Comparison of ENCODE assay signal across 26 cellular contexts in genomic region chr1:194940336-194940735, GRCh38.
DNase-seq lines count a peak whose midpoint lies in the region; ATAC-seq and TF ChIP-seq lines count a peak whose summit lies in the region.
"Had no signal": no experiment of that assay in that cellular context is flagged by ENCODE, and none has a peak within 500 bp of the region (broad histone marks: within the 10 kb centered on the region; RNA-seq: fewer than 3 reads in every experiment).

No MANE protein-coding gene starts in this region.

- 63% methylated on average over 1 of the region's 1 CpG for whole genome bisulfite sequencing in mammary epithelial cell (ENCODE audit: low coverage, missing lambda C conversion rate)

- H3K9ac ChIP-seq in mammary epithelial cell (ENCODE audit: insufficient read depth, low read length): no peak overlapping the region

- no peaks in the 10 kb centered on the region for H3K27me3 ChIP-seq in mammary epithelial cell (ENCODE audit: insufficient read depth, low read length)
- H3K27me3 ChIP-seq: MG63, SJSA1 had no signal

- DNase-seq in T47D (ENCODE audit: low read depth in 1 of 2, low spot score in 1 of 2) (peak; percentile 5 to 52), mammary epithelial cell (no peak), Ammon's horn (ENCODE audit: low spot score) (peak; percentile 2), NCI-H82 (lab: John Stamatoyannopoulos, UW) (peak; percentile 71), SW480 (ENCODE audit: low spot score) (peak; percentile 8), hepatic stellate cell (ENCODE audit: low spot score) (no peak)
- DNase-seq: AML-193; C1 segment of cervical spinal cord; CD8-positive, alpha-beta T cell; DMS153; DND-41; H7; Kasumi-1; MG63; NCI-H1105 treated with DMSO at 0.1 percent for 48 hours; NCI-H146; NCI-H1930; NCI-H2107; NCI-H446 treated with DMSO at 0.1 percent for 48 hours; NCI-H526; OCI-M1 had no signal

- dilution Hi-C loops in mammary epithelial cell (cut with HindIII; ENCODE audit: low sequenced_read_pairs): no loop called here

- ATAC-seq in HG02759 (IDR thresholded peaks at IDR 0.05; ENCODE audit: unreplicated experiment): no peak
- ATAC-seq in stimulated activated memory B cell treated with anti-CD40 and anti-IgM and Interleukin-4, amounts not matched to agents 10 μg/mL and 1 μg/mL and 100 μg/mL, for 72 hours: no peak
- ATAC-seq: CD8-positive, alpha-beta T cell; K562 had no signal

- intact Hi-C loops in mammary epithelial cell (cut with micrococcal nuclease): no loop called here

- no peaks in the 10 kb centered on the region for H3K9me3 Mint-ChIP-seq in stimulated activated memory B cell treated with anti-CD40 and anti-IgM and Interleukin-4, amounts not matched to agents 10 μg/mL and 1 μg/mL and 100 μg/mL, for 72 hours
- H3K9me3 Mint-ChIP-seq: CD8-positive, alpha-beta T cell; T-helper 1 cell treated with Interleukin-12 subunit alpha and Interleukin-12 subunit beta and Interleukin-4 antibody, amounts not matched to agents 30 μg/mL and 1 μg/mL, for 36 hours had no signal

- BruUV-seq in mammary epithelial cell (replicated peaks; lab: Mats Ljungman, UMichigan): no TSS peak

- H3K27ac ChIP-seq in mammary epithelial cell (ENCODE audit: insufficient read depth, low read depth, low read length): no peak overlapping the region
- H3K27ac ChIP-seq: SJSA1 had no signal

- no peak overlapping the region for H3K4me3 Mint-ChIP-seq in stimulated activated memory B cell treated with anti-CD40 and anti-IgM and Interleukin-4, amounts not matched to agents 10 μg/mL and 1 μg/mL and 100 μg/mL, for 72 hours
- H3K4me3 Mint-ChIP-seq: CD8-positive, alpha-beta T cell; T-helper 1 cell treated with Interleukin-12 subunit alpha and Interleukin-12 subunit beta and Interleukin-4 antibody, amounts not matched to agents 30 μg/mL and 1 μg/mL, for 36 hours had no signal

- no peaks in the 10 kb centered on the region for H3K4me1 Mint-ChIP-seq in stimulated activated memory B cell treated with anti-CD40 and anti-IgM and Interleukin-4, amounts not matched to agents 10 μg/mL and 1 μg/mL and 100 μg/mL, for 72 hours

- no peaks in the 10 kb centered on the region for H3K27me3 Mint-ChIP-seq in stimulated activated memory B cell treated with anti-CD40 and anti-IgM and Interleukin-4, amounts not matched to agents 10 μg/mL and 1 μg/mL and 100 μg/mL, for 72 hours

- TF ChIP-seq CTCF in mammary epithelial cell (conservative IDR thresholded peaks at IDR 0.05 in 1 of 2, IDR thresholded peaks at IDR 0.05 in 1 of 2; ENCODE audit: extremely low read depth in 1 of 2, insufficient read depth in 1 of 2, low read depth in 1 of 2, low read length in 2 of 2): no peak

- no peaks in the 10 kb centered on the region for H3K36me3 ChIP-seq in mammary epithelial cell (ENCODE audit: insufficient read depth, low read length)
- H3K36me3 ChIP-seq: MG63, SJSA1 had no signal

- in situ Hi-C loops in T47D (cut with HindIII; ENCODE audit: low pct_unique_long_range_greater_than_20kb, low sequenced_read_pairs): no loop called here
- in situ Hi-C loops in mammary epithelial cell (cut with MboI; ENCODE audit: low sequenced_read_pairs in 2 of 2): no loop called here

- no peaks in the 10 kb centered on the region for H3K36me3 Mint-ChIP-seq in stimulated activated memory B cell treated with anti-CD40 and anti-IgM and Interleukin-4, amounts not matched to agents 10 μg/mL and 1 μg/mL and 100 μg/mL, for 72 hours
- H3K36me3 Mint-ChIP-seq: CD8-positive, alpha-beta T cell had no signal

- H3K4me1 ChIP-seq in mammary epithelial cell (ENCODE audit: insufficient read depth, low read length): no peaks in the 10 kb centered on the region
- H3K4me1 ChIP-seq: SJSA1 had no signal

- H3K9me3 ChIP-seq in mammary epithelial cell (replicated peaks; ENCODE audit: insufficient read depth, low read length): no peaks in the 10 kb centered on the region
- H3K9me3 ChIP-seq: MG63 had no signal

- H3K27ac Mint-ChIP-seq in stimulated activated memory B cell treated with anti-CD40 and anti-IgM and Interleukin-4, amounts not matched to agents 10 μg/mL and 1 μg/mL and 100 μg/mL, for 72 hours: no peak overlapping the region
- H3K27ac Mint-ChIP-seq: CD8-positive, alpha-beta T cell; T-helper 1 cell treated with Interleukin-12 subunit alpha and Interleukin-12 subunit beta and Interleukin-4 antibody, amounts not matched to agents 30 μg/mL and 1 μg/mL, for 36 hours had no signal

- CTCF ChIA-PET in mammary epithelial cell (lab: Charles Lee; ENCODE audit: low non-redundant PET): no interaction called here

- H3K79me2 ChIP-seq in mammary epithelial cell (ENCODE audit: insufficient read depth, low read length): no peaks in the 10 kb centered on the region

- no peak overlapping the region for H3K4me2 ChIP-seq in mammary epithelial cell (ENCODE audit: insufficient read depth, low read depth, low read length)

- H4K20me1 ChIP-seq in mammary epithelial cell (ENCODE audit: insufficient read depth, low read length): no peaks in the 10 kb centered on the region

- H3K4me3 ChIP-seq in mammary epithelial cell (replicated peaks in 1 of 3; ENCODE audit: insufficient read depth in 1 of 3, low read depth in 2 of 3, low read length in 3 of 3): no peak overlapping the region
- H3K4me3 ChIP-seq: K562, MG63, SJSA1 had no signal

- H2AFZ ChIP-seq in mammary epithelial cell (ENCODE audit: low read depth, low read length): no peak overlapping the region

Comparison
In these comparisons a context has a peak if more than half of its experiments do, and no peak if none do; other contexts are left out.
1. DNase-seq: peak in T47D (2 of 2), Ammon's horn (single experiment), NCI-H82 (single experiment) and SW480 (single experiment); none in mammary epithelial cell (single experiment) and hepatic stellate cell (single experiment).